In genomic region chr12:108630481-108631207, GRCh38 we compare ENCODE assay signal across 9 cellular contexts. TPM values are rescaled to one million over a fixed set of nuclear protein-coding genes. Genes with fewer than 3 reads are reported as not detected.
A peak's percentile ranks its signal among the peaks of the same experiment; 100 is the strongest.
DNase-seq lines count a peak whose midpoint lies in the region; ATAC-seq and TF ChIP-seq lines count a peak whose summit lies in the region.
"Had no signal": no experiment of that assay in that cellular context is flagged by ENCODE, and none has a peak within 500 bp of the region (broad histone marks: within the 10 kb centered on the region; RNA-seq: fewer than 3 reads in every experiment).

No MANE protein-coding gene starts in this region.

- H3K27me3 ChIP-seq in CD4-positive, CD25-positive, alpha-beta regulatory T cell (ENCODE audit: control insufficient read depth, insufficient read depth, low read length), result no peaks in the 10 kb centered on the region
- H3K27me3 ChIP-seq in MG63, result no peaks in the 10 kb centered on the region

- peak overlapping the region; percentile 99 for H3K4me3 ChIP-seq in CD4-positive, CD25-positive, alpha-beta regulatory T cell (ENCODE audit: low read depth, low read length)
- no peak overlapping the region for H3K4me3 ChIP-seq in MG63

- POLR2A ChIA-PET in MCF 10A (lab: Yijun Ruan, JAX), result interaction anchor here (0.6 to 4.3 kb wide), 8 partner anchors 9 to 477 kb away, joined by 3 to 29 read pairs (median 4); partner anchors contain the start of genes ISCU and SART3

- no peak for ATAC-seq in CD4-positive, CD25-positive, alpha-beta regulatory T cell (ENCODE audit: low read depth in 2 of 2)
- no peak for ATAC-seq in natural killer cell treated with Interleukin-12 subunit alpha and Interleukin-12 subunit beta and Interleukin-15 and Interleukin-18, amount 100 ng/mL, for 72 hours
- ATAC-seq in GM21423 (IDR thresholded peaks at IDR 0.05; ENCODE audit: unreplicated experiment), result no peak

- peak in 1 of 3 donors; percentile 46 for DNase-seq in CD4-positive, CD25-positive, alpha-beta regulatory T cell
- peak; percentile 82 for DNase-seq in MG63
- peak; percentile 92 for DNase-seq in MCF 10A (ENCODE audit: unreplicated experiment)
- DNase-seq in natural killer cell treated with Interleukin-12 subunit alpha and Interleukin-12 subunit beta and Interleukin-15 and Interleukin-18, amount 100 ng/mL, for 72 hours (ENCODE audit: low spot score), result no peak
- DNase-seq in HK-2 (ENCODE audit: unreplicated experiment), result no peak
- no peak for DNase-seq in COLO668 (lab: John Stamatoyannopoulos, UW; ENCODE audit: unreplicated experiment)
- DNase-seq in iPS-NIHi7 (ENCODE audit: extremely low spot score), result no peak
- DNase-seq: RPMI8226 had no signal

- BruUV-seq in MCF 10A (replicated peaks; lab: Mats Ljungman, UMichigan), result no TSS peak

- CTCF ChIA-PET in MCF 10A (lab: Yijun Ruan, JAX), result interaction anchor here (0.7 to 6.2 kb wide), 6 partner anchors 13 to 712 kb away, joined by 3 to 64 read pairs (median 4); no protein-coding TSS in a partner anchor

- peaks cover 8% of the 10 kb centered on the region for H3K27me3 Mint-ChIP-seq in CD4-positive, CD25-positive, alpha-beta regulatory T cell
- H3K27me3 Mint-ChIP-seq in MCF 10A (ENCODE audit: insufficient read depth, unreplicated experiment), result no peaks in the 10 kb centered on the region
- no peaks in the 10 kb centered on the region for H3K27me3 Mint-ChIP-seq in natural killer cell treated with Interleukin-12 subunit alpha and Interleukin-12 subunit beta and Interleukin-15 and Interleukin-18, amount 100 ng/mL, for 72 hours

- peak overlapping the region; percentile 95 for H3K27ac ChIP-seq in CD4-positive, CD25-positive, alpha-beta regulatory T cell (ENCODE audit: insufficient read depth, low read length, poor library complexity, severe bottlenecking)

- H3K4me3 Mint-ChIP-seq in CD4-positive, CD25-positive, alpha-beta regulatory T cell, result peak overlapping the region; percentile 98 to 100 (median 99)
- no peak overlapping the region for H3K4me3 Mint-ChIP-seq in MCF 10A (ENCODE audit: unreplicated experiment)
- peak overlapping the region; percentile 87 for H3K4me3 Mint-ChIP-seq in natural killer cell treated with Interleukin-12 subunit alpha and Interleukin-12 subunit beta and Interleukin-15 and Interleukin-18, amount 100 ng/mL, for 72 hours

- peaks cover 0 to 2% (median 0%) of the 10 kb centered on the region in 7 donors for H3K9me3 Mint-ChIP-seq in CD4-positive, CD25-positive, alpha-beta regulatory T cell
- H3K9me3 Mint-ChIP-seq in MCF 10A (ENCODE audit: unreplicated experiment), result no peaks in the 10 kb centered on the region
- no peaks in the 10 kb centered on the region for H3K9me3 Mint-ChIP-seq in natural killer cell treated with Interleukin-12 subunit alpha and Interleukin-12 subunit beta and Interleukin-15 and Interleukin-18, amount 100 ng/mL, for 72 hours

- peaks cover 33% of the 10 kb centered on the region for H3K36me3 ChIP-seq in CD4-positive, CD25-positive, alpha-beta regulatory T cell (ENCODE audit: control insufficient read depth, insufficient read depth, low read length)
- H3K36me3 ChIP-seq in MG63, result peaks cover 4% of the 10 kb centered on the region; the same call in 1 of the 2 replicates

- peaks cover 32% of the 10 kb centered on the region for H3K36me3 Mint-ChIP-seq in CD4-positive, CD25-positive, alpha-beta regulatory T cell
- H3K36me3 Mint-ChIP-seq in MCF 10A (ENCODE audit: insufficient read depth, unreplicated experiment), result no peaks in the 10 kb centered on the region
- peaks cover 6% of the 10 kb centered on the region for H3K36me3 Mint-ChIP-seq in natural killer cell treated with Interleukin-12 subunit alpha and Interleukin-12 subunit beta and Interleukin-15 and Interleukin-18, amount 100 ng/mL, for 72 hours

- H3K27ac Mint-ChIP-seq in CD4-positive, CD25-positive, alpha-beta regulatory T cell, result peak overlapping the region; percentile 92 to 99 (median 96)
- H3K27ac Mint-ChIP-seq in MCF 10A (ENCODE audit: low read depth, unreplicated experiment), result peak overlapping the region; percentile 1
- peak overlapping the region; percentile 92 to 100 for H3K27ac Mint-ChIP-seq in natural killer cell treated with Interleukin-12 subunit alpha and Interleukin-12 subunit beta and Interleukin-15 and Interleukin-18, amount 100 ng/mL, for 72 hours

- H3K4me1 Mint-ChIP-seq in CD4-positive, CD25-positive, alpha-beta regulatory T cell, result peaks cover 4 to 82% (median 45%) of the 10 kb centered on the region in 4 donors
- peaks cover 15% of the 10 kb centered on the region for H3K4me1 Mint-ChIP-seq in MCF 10A (ENCODE audit: insufficient read depth, unreplicated experiment)
- H3K4me1 Mint-ChIP-seq in natural killer cell treated with Interleukin-12 subunit alpha and Interleukin-12 subunit beta and Interleukin-15 and Interleukin-18, amount 100 ng/mL, for 72 hours (ENCODE audit: low read depth in 2 of 2), result peaks cover 58 to 74% of the 10 kb centered on the region in 2 donors

- TF ChIP-seq CTCF in MCF 10A (IDR thresholded peaks at IDR 0.05; ENCODE audit: unreplicated experiment), result no peak

- H3K4me1 ChIP-seq in CD4-positive, CD25-positive, alpha-beta regulatory T cell (ENCODE audit: control insufficient read depth, insufficient read depth, low read length, poor library complexity, severe bottlenecking), result peaks cover 89% of the 10 kb centered on the region

- intact Hi-C loops in MCF 10A (cut with micrococcal nuclease), result no loop called here

- no peaks in the 10 kb centered on the region for H3K9me3 ChIP-seq in CD4-positive, CD25-positive, alpha-beta regulatory T cell (ENCODE audit: control insufficient read depth in 2 of 2, low read length in 2 of 2)
- H3K9me3 ChIP-seq in MG63, result no peaks in the 10 kb centered on the region

RNA-seq across cellular contexts. Expression of gene SELPLG, which starts 3.0 kb away (rescaled TPM):
- 218 TPM for total RNA-seq in CD4-positive, CD25-positive, alpha-beta regulatory T cell
- 100 to 1,000 TPM; 722 to 844 (median 818) TPM for polyA plus RNA-seq in CD4-positive, CD25-positive, alpha-beta regulatory T cell
- 0.39 and 2.5 TPM in 2 replicates for total RNA-seq in MG63 (2014; rRNA removed; shearing (Covaris generic); ENCODE audit: low replicate concordance)
- 0.86 and 1.2 TPM in 2 replicates for total RNA-seq in MCF 10A (2022)
- 10 to 100 TPM; 26.5 to 34.6 TPM for total RNA-seq in natural killer cell treated with Interleukin-12 subunit alpha and Interleukin-12 subunit beta and Interleukin-15 and Interleukin-18, amount 100 ng/mL, for 72 hours

RNA-seq across cellular contexts. Expression of gene TMEM119, which starts 32.8 kb away (rescaled TPM):
- total RNA-seq in CD4-positive, CD25-positive, alpha-beta regulatory T cell, result 5.9 TPM
- 1 to 10 TPM in 2 of 4 donors, under 1 TPM in 1, not detected in 1; 0.90 to 3.5 (median 1.5) TPM for polyA plus RNA-seq in CD4-positive, CD25-positive, alpha-beta regulatory T cell
- total RNA-seq in MG63 (2014; rRNA removed; shearing (Covaris generic); ENCODE audit: low replicate concordance), result 24.2 and 31.2 TPM in 2 replicates
- total RNA-seq in MCF 10A (2022), result not detected in 2 replicates
- total RNA-seq in natural killer cell treated with Interleukin-12 subunit alpha and Interleukin-12 subunit beta and Interleukin-15 and Interleukin-18, amount 100 ng/mL, for 72 hours, result not detected

Comparison
In these comparisons a context has a peak if more than half of its experiments do, and no peak if none do; other contexts are left out.
1. DNase-seq: peak in MG63 (single experiment) and MCF 10A (single experiment); none in natural killer cell treated with Interleukin-12 subunit alpha and Interleukin-12 subunit beta and Interleukin-15 and Interleukin-18, amount 100 ng/mL, for 72 hours (single experiment), HK-2 (single experiment), COLO668 (single experiment) and iPS-NIHi7 (single experiment).
2. H3K27ac Mint-ChIP-seq: peak in every context shown above with its lines; median percentile 96 in CD4-positive, CD25-positive, alpha-beta regulatory T cell; 96 in natural killer cell treated with Interleukin-12 subunit alpha and Interleukin-12 subunit beta and Interleukin-15 and Interleukin-18, amount 100 ng/mL, for 72 hours; 1 in MCF 10A.